In genomic region chr21:21114456-21114855, GRCh38 we compare ENCODE assay signal across 19 cellular contexts.
DNase-seq lines count a peak whose midpoint lies in the region; ATAC-seq and TF ChIP-seq lines count a peak whose summit lies in the region.
"Had no signal": no experiment of that assay in that cellular context is flagged by ENCODE, and none has a peak within 500 bp of the region (broad histone marks: within the 10 kb centered on the region; RNA-seq: fewer than 3 reads in every experiment).

No MANE protein-coding gene starts in this region.

- intact Hi-C loops in head of caudate nucleus (cut with DNase I), result no loop called here

- TF ChIP-seq CTCF in GM13976 (IDR thresholded peaks at IDR 0.05; ENCODE audit: borderline replicate concordance, control extremely low read depth, extremely low read depth, insufficient read depth, missing control alignments), result no peak

- DNase-seq in NOMO-1 treated with DMSO at 0.1 percent for 48 hours (lab: John Stamatoyannopoulos, UW; ENCODE audit: unreplicated experiment) (peak; percentile 2), NOMO-1 (lab: John Stamatoyannopoulos, UW; ENCODE audit: unreplicated experiment in 2 of 2) (no peak), NCI-H128 (lab: John Stamatoyannopoulos, UW; ENCODE audit: unreplicated experiment) (peak; percentile 35), NCI-H524 treated with DMSO at 0.1 percent for 48 hours (lab: John Stamatoyannopoulos, UW) (peak; percentile 79), GM13976 (ENCODE audit: low spot score) (no peak), head of caudate nucleus (no peak)
- DNase-seq in central memory CD4-positive, alpha-beta T cell, result no peak
- DNase-seq: CD4-positive, alpha-beta memory T cell; DMS153; H7; HFFc6; KBM-7; NCI-H1417 treated with DMSO at 0.1 percent for 48 hours; NCI-H1930; NCI-H526; SHP77; SK-N-SH; T1000 had no signal

- in situ Hi-C loops in GM13976 (cut with MboI; ENCODE audit: low sequenced_read_pairs, unreplicated experiment), result no loop called here

- ATAC-seq in HG03280 (IDR thresholded peaks at IDR 0.05; ENCODE audit: unreplicated experiment), result no peak

Comparison
In these comparisons a context has a peak if more than half of its experiments do, and no peak if none do; other contexts are left out.
1. DNase-seq: peak in NOMO-1 treated with DMSO at 0.1 percent for 48 hours (single experiment), NCI-H128 (single experiment) and NCI-H524 treated with DMSO at 0.1 percent for 48 hours (single experiment); none in NOMO-1 (0 of 2), GM13976 (single experiment), head of caudate nucleus (0 of 42) and central memory CD4-positive, alpha-beta T cell (single experiment).